8 cellular contexts compared by ENCODE assay signal in the genomic region with DNA sequence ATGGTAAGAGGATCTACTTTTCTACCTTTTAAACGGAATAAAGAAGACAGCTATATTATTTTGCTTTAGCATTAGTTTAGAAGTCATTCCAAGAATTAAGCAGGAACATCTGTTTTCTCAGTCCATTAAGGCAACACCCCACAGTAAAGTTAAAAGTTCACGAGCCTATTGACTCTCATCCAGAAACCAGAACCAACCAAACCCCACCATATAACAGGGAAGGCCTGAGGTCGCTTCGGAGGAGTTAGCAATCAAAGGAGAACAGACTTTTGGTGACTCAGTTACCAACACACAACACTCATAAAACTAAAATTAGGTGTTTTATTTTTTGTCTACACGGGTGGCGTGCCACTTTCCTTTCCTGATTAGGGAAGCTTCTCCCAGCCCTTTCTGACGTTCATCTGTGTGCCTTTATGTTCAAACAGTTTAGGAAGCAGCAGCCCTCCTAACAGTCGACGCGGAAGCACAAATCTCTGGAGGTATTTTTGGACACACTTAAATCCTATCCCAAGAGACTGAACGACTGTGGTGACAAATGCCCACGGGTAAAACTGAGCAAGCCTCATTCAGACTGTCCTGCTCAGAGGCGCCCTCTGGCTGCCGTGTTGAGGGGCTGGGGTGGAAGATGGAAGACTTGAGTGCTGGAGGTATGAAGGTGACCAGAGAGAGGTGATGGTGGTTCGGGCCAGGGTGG. TPM values are rescaled to one million over a fixed set of nuclear protein-coding genes. Genes with fewer than 3 reads are reported as not detected.
A peak's percentile ranks its signal among the peaks of the same experiment; 100 is the strongest.
DNase-seq lines count a peak whose midpoint lies in the region; ATAC-seq, FAIRE-seq and TF ChIP-seq lines count a peak whose summit lies in the region.

No MANE protein-coding gene starts in this region.

- H3K23ac ChIP-seq in trophoblast cell (ENCODE audit: low read length): no peak overlapping the region

- no peak overlapping the region for H4K91ac ChIP-seq in trophoblast cell (ENCODE audit: low read depth, low read length)

- no peak overlapping the region for H3K14ac ChIP-seq in trophoblast cell (ENCODE audit: low read length)

- H3K9me3 ChIP-seq in BLaER1 (no peaks in the 10 kb centered on the region), gastroesophageal sphincter (no peaks in the 10 kb centered on the region), trophoblast cell (ENCODE audit: insufficient read depth, low read depth, low read length) (no peaks in the 10 kb centered on the region)

- H3K4ac ChIP-seq in trophoblast cell (ENCODE audit: low read depth, low read length): no peak overlapping the region

- no peak for ATAC-seq in gastroesophageal sphincter

- H2BK12ac ChIP-seq in trophoblast cell (ENCODE audit: low read length): no peak overlapping the region

- no peaks in the 10 kb centered on the region for H3K79me2 ChIP-seq in trophoblast cell (ENCODE audit: control insufficient read depth, insufficient read depth, low read length, poor library complexity)

- no peaks in the 10 kb centered on the region for H4K20me1 ChIP-seq in BLaER1

- H4K12ac ChIP-seq in trophoblast cell (ENCODE audit: low read depth, low read length): no peak overlapping the region

- no peak for TF ChIP-seq POLR2A in gastroesophageal sphincter (IDR thresholded peaks at IDR 0.05)

- WGBS in gastroesophageal sphincter (ENCODE audit: low coverage in 1 of 2), 2 donors: 37 to 41% methylated on average over 11 to 13 of the region's 15 CpGs
- WGBS in trophoblast cell (ENCODE audit: extremely low coverage, insufficient coverage, insufficient read length): no CpG with 5 or more reads among the region's 15 CpGs

- H3K27ac ChIP-seq in BLaER1 (peak overlapping the region; percentile 19), RWPE1 (no peak overlapping the region), gastroesophageal sphincter (peak overlapping the region in 2 of 4 donors; percentile 26 to 41), trophoblast cell (ENCODE audit: low read depth, low read length) (no peak overlapping the region)

- peak overlapping the region; percentile 71 for H3K4me2 ChIP-seq in BLaER1
- no peak overlapping the region for H3K4me2 ChIP-seq in trophoblast cell (ENCODE audit: low read length)

- H3K79me1 ChIP-seq in trophoblast cell (ENCODE audit: low read length): no peaks in the 10 kb centered on the region

- H2AK5ac ChIP-seq in trophoblast cell (ENCODE audit: low read length): no peak overlapping the region

- H3K27me3 ChIP-seq in BLaER1 (no peaks in the 10 kb centered on the region), gastroesophageal sphincter (no peaks in the 10 kb centered on the region), trophoblast cell (ENCODE audit: insufficient read depth, low read length) (no peaks in the 10 kb centered on the region)

- no peak overlapping the region for H2BK120ac ChIP-seq in trophoblast cell (ENCODE audit: insufficient read depth, low read length, poor library complexity)

- CTCF ChIA-PET in RWPE1 (lab: Yijun Ruan, JAX): interaction anchor here (0.6 to 1.3 kb wide), 8 partner anchors 15 to 289 kb away, joined by 3 to 4 read pairs (median 3); no protein-coding TSS in a partner anchor

- H3K4me3 ChIP-seq in BLaER1 (no peak overlapping the region), gastroesophageal sphincter (no peak overlapping the region), trophoblast cell (ENCODE audit: low read depth, low read length) (no peak overlapping the region)

- POLR2A ChIA-PET in RWPE1 (lab: Yijun Ruan, JAX; ENCODE audit: low non-redundant PET): no interaction called here

- no peak for TF ChIP-seq EP300 in gastroesophageal sphincter (IDR thresholded peaks at IDR 0.05)

- peak; percentile 57 for TF ChIP-seq CTCF in RWPE1 (conservative IDR thresholded peaks at IDR 0.05; ENCODE audit: low read depth)
- TF ChIP-seq CTCF in gastroesophageal sphincter (IDR thresholded peaks at IDR 0.05): peak; percentile 40 to 80 (median 64)

- H3K36me3 ChIP-seq in BLaER1 (no peaks in the 10 kb centered on the region), gastroesophageal sphincter (peaks cover 0 to 8% of the 10 kb centered on the region in 2 donors), trophoblast cell (ENCODE audit: control insufficient read depth in 1 of 2, insufficient read depth in 2 of 2, low read length in 2 of 2) (no peaks in the 10 kb centered on the region)

- DNase-seq in HK-2 (ENCODE audit: unreplicated experiment): peak; percentile 49
- peak; percentile 42 for DNase-seq in RWPE1 (ENCODE audit: low spot score)
- peak; percentile 90 for DNase-seq in activated effector memory CD4-positive, alpha-beta T cell treated with anti-CD3 and anti-CD28 coated beads, Interleukin-2, amount 50 U/mL, for 16 hours
- DNase-seq in trophoblast cell: peak; percentile 69 to 86
- DNase-seq in urothelium cell line (ENCODE audit: low spot score): peak; percentile 69
- no peak for DNase-seq in NCI-H187 treated with DMSO at 0.1 percent for 48 hours (lab: John Stamatoyannopoulos, UW)

- H3K9ac ChIP-seq in BLaER1 (peak overlapping the region; percentile 3; the same call in 1 of the 2 replicates), trophoblast cell (ENCODE audit: low read length) (no peak overlapping the region)

- H2AFZ ChIP-seq in trophoblast cell (ENCODE audit: insufficient read depth, low read length, poor library complexity): no peak overlapping the region

- H2BK5ac ChIP-seq in trophoblast cell (ENCODE audit: low read depth, low read length, poor library complexity): no peak overlapping the region

- no peak overlapping the region for H4K8ac ChIP-seq in trophoblast cell (ENCODE audit: low read depth, low read length)

- FAIRE-seq in urothelium cell line (lab: Jason Lieb, UNC): no peak

- H3K18ac ChIP-seq in trophoblast cell (ENCODE audit: low read length): no peak overlapping the region

- H3K4me1 ChIP-seq in BLaER1: peaks cover 36% of the 10 kb centered on the region
- peaks cover 0 to 56% (median 4%) of the 10 kb centered on the region in 3 donors for H3K4me1 ChIP-seq in gastroesophageal sphincter
- H3K4me1 ChIP-seq in trophoblast cell (ENCODE audit: control insufficient read depth in 1 of 2, insufficient read depth in 2 of 2, low read length in 2 of 2): no peaks in the 10 kb centered on the region

RNA-seq across cellular contexts. Expression of a gene that starts 8.6 kb away (rescaled TPM):
- under 1 TPM in 2 of 4 donors, not detected in 2; 0.31 to 0.81 TPM for total RNA-seq in gastroesophageal sphincter
- not detected in 2 replicates for polyA plus RNA-seq in trophoblast cell (2013)

RNA-seq across cellular contexts. Expression of a gene that starts 9.0 kb away (rescaled TPM):
- total RNA-seq in gastroesophageal sphincter: 10 to 100 TPM in 3 of 4 donors, 1 to 10 TPM in 1; 9.2 to 27.9 (median 18.8) TPM
- 0.75 and 0.88 TPM in 2 replicates for polyA plus RNA-seq in trophoblast cell (2013)

RNA-seq across cellular contexts. Expression of a gene that starts 55.8 kb away (rescaled TPM):
- not detected for total RNA-seq in gastroesophageal sphincter
- 6.6 TPM in 2 replicates for polyA plus RNA-seq in trophoblast cell (2013)
